Comparison of ENCODE assay signal across 24 cellular contexts in the genomic region with DNA sequence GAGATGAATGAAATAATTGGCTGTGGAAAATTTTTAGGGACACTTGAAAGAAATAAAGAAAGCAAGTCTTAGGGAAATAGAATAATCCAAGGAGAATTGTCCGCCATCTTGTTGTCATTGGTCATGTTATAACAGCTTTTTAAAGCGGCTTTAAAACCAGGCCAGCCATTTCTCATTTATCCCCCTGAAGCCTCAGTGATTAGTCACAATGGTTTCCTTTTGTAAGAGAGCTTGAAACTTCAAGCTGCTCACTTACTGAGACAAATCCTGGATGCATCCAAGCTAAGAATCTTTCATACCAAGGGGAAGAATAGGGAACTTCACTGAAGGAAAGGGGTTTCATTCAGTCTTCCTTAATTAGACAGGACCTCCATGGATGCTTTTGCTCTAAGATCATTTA.
"Had no signal": no experiment of that assay in that cellular context is flagged by ENCODE, and none has a peak within 500 bp of the region (broad histone marks: within the 10 kb centered on the region; RNA-seq: fewer than 3 reads in every experiment).

No MANE protein-coding gene starts in this region.

- H3K27me3 ChIP-seq: esophagus muscularis mucosa, right atrium auricular region, sigmoid colon, transverse colon had no signal

- H3K4me3 ChIP-seq: coronary artery, esophagus muscularis mucosa, left ventricle myocardium inferior, lower lobe of right lung, right atrium auricular region, sigmoid colon, skin epidermis, thoracic aorta, transverse colon had no signal

- H3K4me1 ChIP-seq: esophagus muscularis mucosa, right atrium auricular region, transverse colon had no signal

- H3K27ac ChIP-seq: coronary artery, epithelial cell of prostate, esophagus muscularis mucosa, left ventricle myocardium inferior, lower lobe of right lung, right atrium auricular region, sigmoid colon, skin epidermis, thoracic aorta, transverse colon had no signal

- DNase-seq: effector memory CD4-positive, alpha-beta T cell; foreskin fibroblast; immature natural killer cell; kidney; left cardiac atrium; left ventricle myocardium inferior; lower lobe of right lung; mesenchymal stem cell; midbrain; posterior cingulate gyrus; sigmoid colon; stimulated activated CD4-positive, alpha-beta T cell treated with anti-CD3 and anti-CD28 coated beads, Interleukin-2, amount 100 ng/mL, for 24 hours; stimulated activated CD4-positive, alpha-beta T cell treated with anti-CD3 and anti-CD28 coated beads, Interleukin-4, amount 100 ng/mL, for 4 hours; stimulated activated naive B cell treated with anti-CD40 and anti-IgM and Interleukin-4, amounts not matched to agents 10 μg/mL and 1 μg/mL and 100 μg/mL, for 72 hours; stimulated activated naive CD8-positive, alpha-beta T cell treated with anti-CD3 and anti-CD28 coated beads, Interleukin-15, amount 100 ng/mL, for 72 hours; substantia nigra; transverse colon had no signal

- H3K36me3 ChIP-seq: right atrium auricular region, thoracic aorta, transverse colon had no signal

- H3K9me3 ChIP-seq: esophagus muscularis mucosa, left ventricle myocardium inferior, lower lobe of right lung, right atrium auricular region, sigmoid colon, thoracic aorta, transverse colon had no signal

- ATAC-seq: left cardiac atrium; lower lobe of right lung; natural killer cell treated with Interleukin-12 subunit alpha and Interleukin-12 subunit beta and Interleukin-15 and Interleukin-18, amount 100 ng/mL, for 72 hours; stimulated activated naive B cell treated with anti-CD40 and anti-IgM and Interleukin-4, amounts not matched to agents 10 μg/mL and 1 μg/mL and 100 μg/mL, for 72 hours; stimulated activated naive CD8-positive, alpha-beta T cell treated with anti-CD3 and anti-CD28 coated beads, Interleukin-15, amount 100 ng/mL, for 72 hours had no signal
